ENCODE assay signal across 26 cellular contexts in the genomic region with DNA sequence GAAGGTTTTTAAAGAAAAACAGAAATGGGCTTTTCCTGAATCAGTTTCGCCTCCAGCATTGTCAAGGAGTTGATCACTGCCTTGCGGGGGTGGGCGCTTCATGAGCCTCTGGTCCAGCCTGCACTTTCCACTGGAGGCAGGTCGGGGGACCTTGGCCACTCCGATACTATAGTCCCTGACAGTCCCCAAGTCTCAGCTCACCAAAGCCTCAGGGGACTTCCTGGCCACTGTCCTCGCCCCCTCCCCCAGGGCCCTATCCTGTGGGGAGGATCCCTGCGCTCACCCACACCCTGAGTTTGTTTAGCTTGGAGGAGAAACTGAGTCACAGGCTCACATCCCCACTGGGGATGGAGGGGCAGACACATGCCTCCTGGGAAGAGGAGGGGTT. TPM values are rescaled to one million over a fixed set of nuclear protein-coding genes. Genes with fewer than 3 reads are reported as not detected.
DNase-seq lines count a peak whose midpoint lies in the region; ATAC-seq, FAIRE-seq and TF ChIP-seq lines count a peak whose summit lies in the region.
"Had no signal": no experiment of that assay in that cellular context is flagged by ENCODE, and none has a peak within 500 bp of the region (broad histone marks: within the 10 kb centered on the region; RNA-seq: fewer than 3 reads in every experiment).

No MANE protein-coding gene starts in this region.

- WGBS in heart right ventricle, 2 donors = 69 to 76% methylated on average over 7 of the region's 7 CpGs
- 61% methylated on average over 7 of the region's 7 CpGs for WGBS in K562 (ENCODE audit: insufficient coverage, low coverage, missing lambda C conversion rate)
- 89% methylated on average over 6 to 7 of the region's 7 CpGs for WGBS in testis, 2 donors

- H3K4me1 Mint-ChIP-seq in CD8-positive, alpha-beta T cell (ENCODE audit: low read depth) = no peaks in the 10 kb centered on the region
- H3K4me1 Mint-ChIP-seq: IgD-negative memory B cell had no signal

- no peak overlapping the region; a peak in 1 of 4 replicates for H3K9ac ChIP-seq in K562 (ENCODE audit: insufficient read depth in 1 of 2, low read depth in 2 of 2, low read length in 2 of 2)
- H3K9ac ChIP-seq: BLaER1 treated with 17β-estradiol and CSF1 and Interleukin-3, amounts not matched to agents 10 nM and 100 nM had no signal

- TF ChIP-seq RAD21 in K562 (CRISPR knock-in tag; conservative IDR thresholded peaks at IDR 0.05 in 1 of 2, IDR thresholded peaks at IDR 0.05 in 1 of 2) = no peak

- H3K4me3 ChIP-seq in heart right ventricle (no peak overlapping the region), K562 (no peak overlapping the region), left lung (no peak overlapping the region), testis (no peak overlapping the region)
- no peak overlapping the region for H3K4me3 ChIP-seq in CD8-positive, alpha-beta T cell (ENCODE audit: low read depth, low read length)
- H3K4me3 ChIP-seq: BLaER1 treated with 17β-estradiol and CSF1 and Interleukin-3, amounts not matched to agents 10 nM and 100 nM had no signal

- no peak overlapping the region for H3K4me2 ChIP-seq in K562 (ENCODE audit: insufficient read depth, low read length)

- intact Hi-C loops in left cardiac atrium (cut with DNase I) = no loop called here
- intact Hi-C loops in heart right ventricle (cut with DNase I) = no loop called here
- intact Hi-C loops in K562 (cut with micrococcal nuclease) = no loop called here
- intact Hi-C loops in left lung (cut with DNase I) = no loop called here
- intact Hi-C loops in CD8-positive, alpha-beta T cell (cut with DNase I, micrococcal nuclease) = no loop called here
- intact Hi-C loops in testis (cut with DNase I; ENCODE audit: low total_unique reads) = no loop called here

- H4K20me1 ChIP-seq in K562 (replicated peaks; ENCODE audit: control insufficient read depth, insufficient read depth, low read length) = 0 out of 2 replicates have a peak, but pooled peaks cover 5% of the 10 kb centered on the region

- H3K36me3 Mint-ChIP-seq in CD8-positive, alpha-beta T cell = no peaks in the 10 kb centered on the region
- H3K36me3 Mint-ChIP-seq: IgD-negative memory B cell had no signal

- TF ChIP-seq CTCF in heart right ventricle (IDR thresholded peaks at IDR 0.05) = no peak
- TF ChIP-seq CTCF in K562 (IDR thresholded peaks at IDR 0.05 in 2 of 3, conservative IDR thresholded peaks at IDR 0.05 in 1 of 3; ENCODE audit: insufficient read depth in 2 of 3, low read depth in 1 of 3, low read length in 3 of 3) = no peak
- no peak for TF ChIP-seq CTCF in left lung (IDR thresholded peaks at IDR 0.05)
- no peak for TF ChIP-seq CTCF in CD8-positive, alpha-beta T cell (IDR thresholded peaks at IDR 0.05)
- no peak for TF ChIP-seq CTCF in testis (IDR thresholded peaks at IDR 0.05)

- no peak for TF ChIP-seq POLR2A in K562 (conservative IDR thresholded peaks at IDR 0.05)
- TF ChIP-seq POLR2A in testis (IDR thresholded peaks at IDR 0.05) = no peak

- no peaks in the 10 kb centered on the region; the same call in 2 of the 3 replicates for H3K79me2 ChIP-seq in K562 (ENCODE audit: control insufficient read depth, insufficient read depth, low read length)

- H3K36me3 ChIP-seq in heart right ventricle = no peaks in the 10 kb centered on the region
- no peaks in the 10 kb centered on the region for H3K36me3 ChIP-seq in K562 (ENCODE audit: control insufficient read depth, insufficient read depth, low read length)
- H3K36me3 ChIP-seq in left lung = no peaks in the 10 kb centered on the region
- no peaks in the 10 kb centered on the region for H3K36me3 ChIP-seq in CD8-positive, alpha-beta T cell (ENCODE audit: insufficient read depth, low read length)
- H3K36me3 ChIP-seq in testis (ENCODE audit: low read depth, missing control alignments) = no peaks in the 10 kb centered on the region
- H3K36me3 ChIP-seq: BLaER1 treated with 17β-estradiol and CSF1 and Interleukin-3, amounts not matched to agents 10 nM and 100 nM had no signal

- H3K27me3 ChIP-seq in heart right ventricle (peaks cover 0 to 97% (median 48%) of the 10 kb centered on the region in 7 donors), K562 (ENCODE audit: control insufficient read depth in 2 of 2, insufficient read depth in 2 of 2, low read length in 2 of 2) (peaks cover 0 to 21% of the 10 kb centered on the region in 2 experiments; a peak in 3 of 5 replicates), left lung (peaks cover 0 to 85% of the 10 kb centered on the region in 2 donors), testis (no peaks in the 10 kb centered on the region)
- H3K27me3 ChIP-seq in CD8-positive, alpha-beta T cell (ENCODE audit: insufficient read depth, low read length) = no peaks in the 10 kb centered on the region

- POLR2A ChIA-PET in K562 (lab: Yijun Ruan, JAX) = interaction anchor here (0.7 to 1.1 kb wide), 2 partner anchors 16 to 20 kb away, joined by 3 read pairs; no protein-coding TSS in a partner anchor
- POLR2A ChIA-PET in CD8-positive, alpha-beta T cell (lab: Charles Lee) = no interaction called here

- ATAC-seq in left cardiac atrium (no peak), heart right ventricle (no peak), K562 (no peak), left lung (no peak), GM19023 (IDR thresholded peaks at IDR 0.05; ENCODE audit: unreplicated experiment) (no peak)
- no peak for ATAC-seq in CD8-positive, alpha-beta T cell
- ATAC-seq: SK-N-SH treated with all-trans-retinoic acid at 6 μM for 48 hours had no signal

- DNase-seq in left cardiac atrium (peak; percentile 7), heart right ventricle (no peak), K562 (ENCODE audit: extremely low read depth in 1 of 4, low spot score in 3 of 4) (no peak), left lung (peak; percentile 27 to 41), testis (no peak)
- no peak for DNase-seq in CD8-positive, alpha-beta T cell
- DNase-seq: CD4-positive, alpha-beta T cell; COR-L47; HCEC 1CT; NCI-H1092; NCI-H1436; NCI-H187; NCI-H2081 treated with DMSO at 0.1 percent for 48 hours; NCI-H2171; NCI-H226; NCI-H510A; NCI-H69 had no signal

- H3K4me1 ChIP-seq in heart right ventricle (no peaks in the 10 kb centered on the region), K562 (replicated peaks in 1 of 2; ENCODE audit: control insufficient read depth in 2 of 2, insufficient read depth in 2 of 2, low read length in 2 of 2) (peaks cover 42 to 87% of the 10 kb centered on the region in 2 experiments), left lung (no peaks in the 10 kb centered on the region), testis (peaks cover 9% of the 10 kb centered on the region)
- no peaks in the 10 kb centered on the region for H3K4me1 ChIP-seq in CD8-positive, alpha-beta T cell (ENCODE audit: insufficient read depth, low read length)

- peaks cover 7% of the 10 kb centered on the region for H3K27me3 Mint-ChIP-seq in CD8-positive, alpha-beta T cell (ENCODE audit: low read depth)
- H3K27me3 Mint-ChIP-seq: CD4-positive, alpha-beta T cell had no signal

- no peak for TF ChIP-seq EP300 in K562 (IDR thresholded peaks at IDR 0.05; ENCODE audit: low read length)

- no peaks in the 10 kb centered on the region for H3K9me3 Mint-ChIP-seq in CD8-positive, alpha-beta T cell
- H3K9me3 Mint-ChIP-seq: CD4-positive, alpha-beta T cell; IgD-negative memory B cell had no signal

- in situ Hi-C loops in K562 (cut with MboI) = no loop called here

- no peak overlapping the region for H3K4me3 Mint-ChIP-seq in CD8-positive, alpha-beta T cell
- H3K4me3 Mint-ChIP-seq: CD4-positive, alpha-beta T cell; IgD-negative memory B cell had no signal

- H3K9me1 ChIP-seq in K562 (ENCODE audit: control insufficient read depth, insufficient read depth, low read length) = no peaks in the 10 kb centered on the region

- H2AFZ ChIP-seq in K562 (ENCODE audit: low read depth, low read length) = no peak overlapping the region

- BruUV-seq in K562 (replicated peaks; lab: Mats Ljungman, UMichigan) = no TSS peak

- H3K27ac Mint-ChIP-seq in CD8-positive, alpha-beta T cell = no peak overlapping the region
- H3K27ac Mint-ChIP-seq: CD4-positive, alpha-beta T cell; IgD-negative memory B cell had no signal

- FAIRE-seq in K562 (lab: Jason Lieb, UNC) = peak; percentile 51
- FAIRE-seq: A204.1, G401.6, H1 had no signal

- H3K9me3 ChIP-seq in heart right ventricle (no peaks in the 10 kb centered on the region), K562 (replicated peaks; ENCODE audit: control insufficient read depth, insufficient read depth, low read depth, low read length) (no peaks in the 10 kb centered on the region), left lung (no peaks in the 10 kb centered on the region), testis (no peaks in the 10 kb centered on the region)
- H3K9me3 ChIP-seq in CD8-positive, alpha-beta T cell (ENCODE audit: low read length) = no peaks in the 10 kb centered on the region
- H3K9me3 ChIP-seq: BLaER1 treated with 17β-estradiol and CSF1 and Interleukin-3, amounts not matched to agents 10 nM and 100 nM had no signal

- H3K27ac ChIP-seq in heart right ventricle (no peak overlapping the region), K562 (ENCODE audit: extremely low read depth, low read depth, low read length) (no peak overlapping the region), left lung (no peak overlapping the region), testis (no peak overlapping the region)
- H3K27ac ChIP-seq in CD8-positive, alpha-beta T cell (ENCODE audit: low read depth, low read length) = no peak overlapping the region
- H3K27ac ChIP-seq: BLaER1 treated with 17β-estradiol and CSF1 and Interleukin-3, amounts not matched to agents 10 nM and 100 nM; RWPE1 had no signal

- CTCF ChIA-PET in K562 (lab: Yijun Ruan, JAX; ENCODE audit: low intra/inter-chr PET ratio) = interaction anchor here (0.8 to 3.0 kb wide), 2 partner anchors 28 to 35 kb away, joined by 3 to 25 read pairs; no protein-coding TSS in a partner anchor
- CTCF ChIA-PET in CD8-positive, alpha-beta T cell (lab: Charles Lee) = no interaction called here

RNA-seq across cellular contexts. Expression of a gene that starts 1.4 kb away (rescaled TPM):
- total RNA-seq in left cardiac atrium = not detected
- under 1 TPM in 1 of 10 donors, not detected in 9; 0.11 TPM for total RNA-seq in heart right ventricle
- not detected for polyA plus RNA-seq in heart right ventricle
- total RNA-seq in K562 (2011; cell fraction: chromatin; rRNA removed; ENCODE audit: low replicate concordance) = 1.7 and 3.2 TPM in 2 replicates
- 2.1 and 2.2 TPM in 2 replicates for total RNA-seq in K562 (2011; cell fraction: nucleolus; rRNA removed)
- 1.5 and 1.6 TPM in 2 replicates for total RNA-seq in K562 (2011; cell fraction: nucleoplasm; rRNA removed)
- 0.59 and 1.3 TPM in 2 replicates for total RNA-seq in K562 (2014; rRNA removed)
- total RNA-seq in K562 (2014; rRNA removed; fragmentation: Illumina TruSeq; extraction: Trizol) = 0.26 and 0.47 TPM in 2 replicates
- total RNA-seq in K562 (2015; rRNA removed; fragmentation: Illumina TruSeq; extraction: Trizol) = 0.43 and 0.49 TPM in 2 replicates
- 1.3 and 1.6 TPM in 2 replicates for total RNA-seq in K562 (2021)
- polyA plus RNA-seq in K562 (2011; rRNA removed) = 0.26 and 0.65 TPM in 2 replicates
- 0.27 and 1.1 TPM in 2 replicates for polyA plus RNA-seq in K562 (2011; cell fraction: cytosol; rRNA removed)
- polyA plus RNA-seq in K562 (2011; cell fraction: nucleus; rRNA removed) = 1.4 and 5.0 TPM in 2 replicates
- 4.1 and 5.2 TPM in 2 replicates for polyA plus RNA-seq in K562 (2012)
- polyA plus RNA-seq in K562 (2014; fragmentation: Illumina TruSeq; extraction: Trizol) = 0.74 and 1.1 TPM in 2 replicates
- under 1 TPM; 0.03 to 0.04 TPM for polyA plus RNA-seq in K562 (2014; fragmentation: Nextera tagmentation; extraction: Ambion mirVana)
- polyA plus RNA-seq in K562 (2014; rRNA removed) = 1.0 and 1.1 TPM in 2 replicates
- 0.21 and 1.3 TPM in 2 replicates for polyA minus RNA-seq in K562 (2011; rRNA and poly(A)+ RNA removed)
- polyA minus RNA-seq in K562 (2011; cell fraction: cytosol; rRNA and poly(A)+ RNA removed) = 0.27 and 0.95 TPM in 2 replicates
- 0.22 and 0.67 TPM in 2 replicates for polyA minus RNA-seq in K562 (2011; cell fraction: nucleus; rRNA and poly(A)+ RNA removed)
- total RNA-seq in left lung = not detected
- not detected for total RNA-seq in CD8-positive, alpha-beta T cell
- under 1 TPM; 0.16 to 0.68 TPM for total RNA-seq in testis
- polyA plus RNA-seq in testis (ENCODE audit: insufficient read depth, low read depth, low replicate concordance) = 0.28 TPM
- total RNA-seq: CD4-positive, alpha-beta T cell; H1 had no signal
- polyA plus RNA-seq: AG04450, IgD-negative memory B cell had no signal

RNA-seq across cellular contexts. Expression of a gene that starts 22.4 kb away (rescaled TPM):
- total RNA-seq in left cardiac atrium (not detected), heart right ventricle (not detected), K562 (2014; rRNA removed) (not detected in 2 replicates), K562 (2014; rRNA removed; fragmentation: Illumina TruSeq; extraction: Trizol) (not detected in 2 replicates), K562 (2015; rRNA removed; fragmentation: Illumina TruSeq; extraction: Trizol) (not detected in 2 replicates), K562 (2021) (not detected in 2 replicates), left lung (not detected), testis (under 1 TPM in 1 of 2 donors, not detected in 1; 0.24 TPM)
- polyA plus RNA-seq in heart right ventricle (not detected), K562 (2011; rRNA removed) (not detected in 2 replicates), K562 (2014; fragmentation: Illumina TruSeq; extraction: Trizol) (not detected in 2 replicates), K562 (2014; fragmentation: Nextera tagmentation; extraction: Ambion mirVana) (not detected), K562 (2014; rRNA removed) (not detected in 2 replicates), testis (ENCODE audit: insufficient read depth, low read depth, low replicate concordance) (not detected)
- total RNA-seq in K562 (2011; cell fraction: chromatin; rRNA removed; ENCODE audit: low replicate concordance) = not detected in 2 replicates
- total RNA-seq in K562 (2011; cell fraction: nucleolus; rRNA removed) = not detected in 2 replicates
- not detected in 2 replicates for total RNA-seq in K562 (2011; cell fraction: nucleoplasm; rRNA removed)
- not detected in 2 replicates for polyA plus RNA-seq in K562 (2011; cell fraction: cytosol; rRNA removed)
- not detected in 2 replicates for polyA plus RNA-seq in K562 (2011; cell fraction: nucleus; rRNA removed)
- not detected in 2 replicates for polyA plus RNA-seq in K562 (2012)
- not detected in 2 replicates for polyA minus RNA-seq in K562 (2011; rRNA and poly(A)+ RNA removed)
- not detected in 2 replicates for polyA minus RNA-seq in K562 (2011; cell fraction: cytosol; rRNA and poly(A)+ RNA removed)
- not detected in 2 replicates for polyA minus RNA-seq in K562 (2011; cell fraction: nucleus; rRNA and poly(A)+ RNA removed)
- not detected for total RNA-seq in CD8-positive, alpha-beta T cell
- total RNA-seq: CD4-positive, alpha-beta T cell; H1 had no signal
- polyA plus RNA-seq: AG04450, H1, IgD-negative memory B cell had no signal

Comparison
In these comparisons a context has a peak if more than half of its experiments do, and no peak if none do; other contexts are left out.
1. DNase-seq: peak in left cardiac atrium (single experiment) and left lung (2 of 2); none in heart right ventricle (0 of 2), K562 (0 of 4), CD8-positive, alpha-beta T cell (0 of 7) and testis (single experiment).